In the genomic region with DNA sequence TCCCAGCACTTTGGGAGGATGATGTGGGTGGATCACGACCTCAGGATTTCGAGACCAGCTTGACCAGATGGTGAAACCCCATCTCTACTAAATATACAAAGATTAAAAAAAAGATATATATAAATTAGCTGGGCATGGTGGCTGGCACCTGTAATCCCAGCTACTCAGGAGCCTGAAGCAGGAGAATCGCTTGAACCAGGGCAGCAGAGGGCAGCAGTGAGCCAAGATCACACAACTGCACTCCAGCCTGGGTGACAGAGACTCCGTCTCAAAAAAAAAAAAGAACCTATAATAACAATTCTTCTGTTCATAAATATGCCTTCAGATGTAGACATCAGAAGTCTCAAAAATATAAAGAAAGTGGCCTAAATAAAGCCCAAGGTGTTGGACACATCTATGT, we compare ENCODE assay signal across 11 cellular contexts. TPM values are rescaled to one million over a fixed set of nuclear protein-coding genes. Genes with fewer than 3 reads are reported as not detected.
DNase-seq lines count a peak whose midpoint lies in the region; ATAC-seq and TF ChIP-seq lines count a peak whose summit lies in the region.
"Had no signal": no experiment of that assay in that cellular context is flagged by ENCODE, and none has a peak within 500 bp of the region (broad histone marks: within the 10 kb centered on the region; RNA-seq: fewer than 3 reads in every experiment).

No MANE protein-coding gene starts in this region.

- no peak overlapping the region for H3K4me3 Mint-ChIP-seq in natural killer cell

- H3K27me3 Mint-ChIP-seq in natural killer cell (ENCODE audit: low read depth in 2 of 2) = no peaks in the 10 kb centered on the region

- H3K27ac ChIP-seq in VCaP = no peak overlapping the region
- H3K27ac ChIP-seq: epithelial cell of prostate had no signal

- H3K27ac Mint-ChIP-seq in natural killer cell = peak overlapping the region in 1 of 2 donors; percentile 87

- ATAC-seq in natural killer cell (peak in 2 of 3 donors; percentile 18 to 60), GM18861 (IDR thresholded peaks at IDR 0.05; ENCODE audit: unreplicated experiment) (no peak), GM18907 (IDR thresholded peaks at IDR 0.05; ENCODE audit: unreplicated experiment) (no peak)

- H3K9me3 Mint-ChIP-seq in natural killer cell = peaks cover 2 to 14% of the 10 kb centered on the region in 2 donors

- intact Hi-C loops in natural killer cell (cut with micrococcal nuclease) = no loop called here

- DNase-seq in activated CD4-positive, alpha-beta T cell treated with anti-CD3 and anti-CD28 coated beads for 48 hours = peak; percentile 43
- no peak for DNase-seq in activated CD4-positive, alpha-beta T cell treated with anti-CD3 and anti-CD28 coated beads for 1 hour
- DNase-seq in GM13977 (ENCODE audit: low spot score) (no peak), natural killer cell (no peak), NCI-H1417 (lab: John Stamatoyannopoulos, UW) (no peak)
- DNase-seq: ACHN, NCI-H1105 treated with DMSO at 0.1 percent for 48 hours had no signal

- peaks cover 68% of the 10 kb centered on the region for H3K36me3 Mint-ChIP-seq in natural killer cell

- TF ChIP-seq CTCF in GM13977 (IDR thresholded peaks at IDR 0.05; ENCODE audit: extremely low read depth, insufficient read depth, missing control alignments) (peak; percentile 7), VCaP (conservative IDR thresholded peaks at IDR 0.05) (peak; percentile 61), natural killer cell (IDR thresholded peaks at IDR 0.05) (no peak)

- H3K4me1 Mint-ChIP-seq in natural killer cell = peaks cover 34 to 44% of the 10 kb centered on the region in 2 donors

- in situ Hi-C loops in GM13977 (cut with MboI; ENCODE audit: low pct_unique_long_range_greater_than_20kb, low sequenced_read_pairs, unreplicated experiment) = no loop called here

RNA-seq across cellular contexts. Expression of a gene that starts 7.6 kb away (rescaled TPM):
- 10 to 100 TPM; 10.1 to 16.5 (median 13.7) TPM for total RNA-seq in natural killer cell

Comparison
In these comparisons a context has a peak if more than half of its experiments do, and no peak if none do; other contexts are left out.
1. ATAC-seq: peak in natural killer cell (2 of 3); none in GM18861 (single experiment) and GM18907 (single experiment).